ENCODE assay signal across 10 cellular contexts in genomic region chr7:137878333-137878961, GRCh38. TPM values are rescaled to one million over a fixed set of nuclear protein-coding genes. Genes with fewer than 3 reads are reported as not detected.
A peak's percentile ranks its signal among the peaks of the same experiment; 100 is the strongest.
DNase-seq lines count a peak whose midpoint lies in the region; ATAC-seq and TF ChIP-seq lines count a peak whose summit lies in the region.
"Had no signal": no experiment of that assay in that cellular context is flagged by ENCODE, and none has a peak within 500 bp of the region (broad histone marks: within the 10 kb centered on the region; RNA-seq: fewer than 3 reads in every experiment).

No MANE protein-coding gene starts in this region.

- H3K36me3 Mint-ChIP-seq in stimulated activated naive B cell treated with anti-CD40 and anti-IgM and Interleukin-4, amounts not matched to agents 10 μg/mL and 1 μg/mL and 100 μg/mL, for 72 hours: peaks cover 55 to 76% of the 10 kb centered on the region in 2 donors

- no peak overlapping the region for H3K27ac Mint-ChIP-seq in stimulated activated naive B cell treated with anti-CD40 and anti-IgM and Interleukin-4, amounts not matched to agents 10 μg/mL and 1 μg/mL and 100 μg/mL, for 72 hours
- H3K27ac Mint-ChIP-seq: activated naive CD8-positive, alpha-beta T cell had no signal

- no peak for TF ChIP-seq CTCF in HEK293 (tag by site-specific recombination; IDR thresholded peaks at IDR 0.05)
- no peak for TF ChIP-seq CTCF in mammary epithelial cell (conservative IDR thresholded peaks at IDR 0.05 in 1 of 2, IDR thresholded peaks at IDR 0.05 in 1 of 2; ENCODE audit: extremely low read depth in 1 of 2, insufficient read depth in 1 of 2, low read depth in 1 of 2, low read length in 2 of 2)
- no peak for TF ChIP-seq CTCF in GM10248 (IDR thresholded peaks at IDR 0.05; ENCODE audit: control extremely low read depth, extremely low read depth, low read depth, missing control alignments)

- H3K4me3 ChIP-seq in HEK293 (ENCODE audit: low read depth, low read length) (no peak overlapping the region), mammary epithelial cell (replicated peaks in 1 of 3; ENCODE audit: insufficient read depth in 1 of 3, low read depth in 2 of 3, low read length in 3 of 3) (no peak overlapping the region), skin epidermis (no peak overlapping the region)

- in situ Hi-C loops in mammary epithelial cell (cut with MboI; ENCODE audit: low sequenced_read_pairs in 2 of 2): no loop called here

- CTCF ChIA-PET in HEK293 (lab: Yijun Ruan, JAX): no interaction called here
- CTCF ChIA-PET in mammary epithelial cell (lab: Charles Lee; ENCODE audit: low non-redundant PET): no interaction called here
- CTCF ChIA-PET in GM10248 (lab: Yijun Ruan, JAX): interaction anchor here (0.9 to 2.0 kb wide), 4 partner anchors 8 to 124 kb away, joined by 3 to 7 read pairs (median 6); partner anchors contain the start of gene CREB3L2

- no peaks in the 10 kb centered on the region for H3K79me2 ChIP-seq in mammary epithelial cell (ENCODE audit: insufficient read depth, low read length)

- H3K4me3 Mint-ChIP-seq in stimulated activated naive B cell treated with anti-CD40 and anti-IgM and Interleukin-4, amounts not matched to agents 10 μg/mL and 1 μg/mL and 100 μg/mL, for 72 hours: no peak overlapping the region
- H3K4me3 Mint-ChIP-seq: activated naive CD8-positive, alpha-beta T cell had no signal

- no peaks in the 10 kb centered on the region for H3K9me3 Mint-ChIP-seq in stimulated activated naive B cell treated with anti-CD40 and anti-IgM and Interleukin-4, amounts not matched to agents 10 μg/mL and 1 μg/mL and 100 μg/mL, for 72 hours

- H3K36me3 ChIP-seq in HEK293 (ENCODE audit: control insufficient read depth in 2 of 2, insufficient read depth in 1 of 2, low read length in 2 of 2) (peaks cover 0 to 63% of the 10 kb centered on the region in 2 experiments; a peak in 1 of 3 replicates), mammary epithelial cell (ENCODE audit: insufficient read depth, low read length) (peaks cover 1% of the 10 kb centered on the region)

- no peaks in the 10 kb centered on the region for H4K20me1 ChIP-seq in mammary epithelial cell (ENCODE audit: insufficient read depth, low read length)

- ATAC-seq in left colon: no peak
- ATAC-seq in stimulated activated naive B cell treated with anti-CD40 and anti-IgM and Interleukin-4, amounts not matched to agents 10 μg/mL and 1 μg/mL and 100 μg/mL, for 72 hours (replicated peaks): no peak
- ATAC-seq in HG03439 (IDR thresholded peaks at IDR 0.05; ENCODE audit: unreplicated experiment): no peak

- H3K9me3 ChIP-seq in HEK293 (ENCODE audit: control insufficient read depth, insufficient read depth, low read depth, low read length) (no peaks in the 10 kb centered on the region), mammary epithelial cell (replicated peaks; ENCODE audit: insufficient read depth, low read length) (no peaks in the 10 kb centered on the region)

- 30% methylated on average over 2 of the region's 8 CpGs for WGBS in mammary epithelial cell (ENCODE audit: low coverage, missing lambda C conversion rate)

- intact Hi-C loops in mammary epithelial cell (cut with micrococcal nuclease): no loop called here
- intact Hi-C loops in left colon (cut with DNase I, micrococcal nuclease): no loop called here

- no peak overlapping the region for H3K4me2 ChIP-seq in mammary epithelial cell (ENCODE audit: insufficient read depth, low read depth, low read length)

- POLR2A ChIA-PET in HEK293 (lab: Yijun Ruan, JAX) (no interaction called here), GM10248 (lab: Yijun Ruan, JAX) (no interaction called here)

- H3K27ac ChIP-seq in HEK293 (ENCODE audit: extremely low read depth, low read depth, low read length): no peak overlapping the region
- peak overlapping the region; percentile 73 for H3K27ac ChIP-seq in mammary epithelial cell (ENCODE audit: insufficient read depth, low read depth, low read length)
- peak overlapping the region in 18 of 21 experiments; percentile 5 to 71 (median 49) for H3K27ac ChIP-seq in skin epidermis

- no peak overlapping the region for H3K9ac ChIP-seq in mammary epithelial cell (ENCODE audit: insufficient read depth, low read length)

- H3K27me3 ChIP-seq in mammary epithelial cell (ENCODE audit: insufficient read depth, low read length): no peaks in the 10 kb centered on the region

- H3K4me1 ChIP-seq in HEK293 (ENCODE audit: control insufficient read depth, insufficient read depth, low read length): no peaks in the 10 kb centered on the region
- H3K4me1 ChIP-seq in mammary epithelial cell (ENCODE audit: insufficient read depth, low read length): peaks cover 51% of the 10 kb centered on the region

- H2AFZ ChIP-seq in mammary epithelial cell (ENCODE audit: low read depth, low read length): peak overlapping the region; percentile 18

- peaks cover 20 to 43% of the 10 kb centered on the region in 2 donors for H3K4me1 Mint-ChIP-seq in stimulated activated naive B cell treated with anti-CD40 and anti-IgM and Interleukin-4, amounts not matched to agents 10 μg/mL and 1 μg/mL and 100 μg/mL, for 72 hours

- H3K27me3 Mint-ChIP-seq in stimulated activated naive B cell treated with anti-CD40 and anti-IgM and Interleukin-4, amounts not matched to agents 10 μg/mL and 1 μg/mL and 100 μg/mL, for 72 hours: no peaks in the 10 kb centered on the region
- H3K27me3 Mint-ChIP-seq: activated naive CD8-positive, alpha-beta T cell had no signal

- dilution Hi-C loops in mammary epithelial cell (cut with HindIII; ENCODE audit: low sequenced_read_pairs): no loop called here

- DNase-seq in mammary epithelial cell (no peak), left colon (peak; percentile 52 to 53), GM10248 (ENCODE audit: extremely low spot score) (no peak), NCI-H1417 (lab: John Stamatoyannopoulos, UW) (no peak)
- DNase-seq in stimulated activated naive B cell treated with anti-CD40 and anti-IgM and Interleukin-4, amounts not matched to agents 10 μg/mL and 1 μg/mL and 100 μg/mL, for 72 hours: no peak
- DNase-seq: DMS53 had no signal

- BruUV-seq in mammary epithelial cell (replicated peaks; lab: Mats Ljungman, UMichigan): TSS peak; percentile 4

TF ChIP-seq in HEK293, 187 proteins besides CTCF, POLR2A, EP300 and RAD21:
- TF ChIP-seq ZNF280C (tag by site-specific recombination; IDR thresholded peaks at IDR 0.05) (no peak), EGR2 (tag by site-specific recombination; IDR thresholded peaks at IDR 0.05; ENCODE audit: low read depth) (peak; percentile 24; the same call in 1 of the 2 replicates)

RNA-seq across cellular contexts. Expression of gene DGKI, which starts 31.7 kb away (rescaled TPM):
- 1 to 10 TPM in 1 of 2 donors, under 1 TPM in 1; 0.35 to 1.5 TPM for total RNA-seq in mammary epithelial cell
- 0.03 TPM for polyA plus RNA-seq in mammary epithelial cell
- polyA minus RNA-seq in mammary epithelial cell: not detected
- total RNA-seq in left colon: under 1 TPM; 0.24 to 0.34 TPM

Comparison
In these comparisons a context has a peak if more than half of its experiments do, and no peak if none do; other contexts are left out.
1. DNase-seq: peak in left colon (2 of 2); none in mammary epithelial cell (single experiment), GM10248 (single experiment), NCI-H1417 (0 of 3) and stimulated activated naive B cell treated with anti-CD40 and anti-IgM and Interleukin-4, amounts not matched to agents 10 μg/mL and 1 μg/mL and 100 μg/mL, for 72 hours (single experiment).